In the genomic region with DNA sequence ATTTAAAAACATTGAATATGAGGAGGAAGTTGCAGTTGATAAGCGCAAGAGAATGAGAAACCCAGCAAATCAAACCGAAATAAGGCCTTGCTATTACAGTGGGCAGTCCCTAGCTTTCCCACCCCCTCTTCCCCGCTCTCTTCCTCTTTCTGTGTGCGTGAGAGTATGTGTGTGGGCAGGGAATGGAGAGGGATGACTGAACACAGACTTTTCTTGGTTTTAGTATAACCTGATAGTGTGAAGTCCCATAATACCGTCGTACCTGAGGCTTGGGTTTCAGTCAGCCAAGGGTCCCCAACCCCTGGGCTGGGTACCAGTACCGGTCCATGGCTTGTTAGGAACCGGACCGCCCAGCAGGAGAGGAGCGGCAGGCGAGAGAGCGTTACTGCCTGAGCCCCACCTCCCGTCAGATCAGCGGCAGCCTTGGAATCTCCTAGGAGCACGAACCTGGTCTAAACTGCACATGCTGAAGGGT, we compare ENCODE assay signal across 11 cellular contexts.
DNase-seq lines count a peak whose midpoint lies in the region; ATAC-seq and TF ChIP-seq lines count a peak whose summit lies in the region.
"Had no signal": no experiment of that assay in that cellular context is flagged by ENCODE, and none has a peak within 500 bp of the region (broad histone marks: within the 10 kb centered on the region; RNA-seq: fewer than 3 reads in every experiment).

No MANE protein-coding gene starts in this region.

- no TSS peak for BruUV-seq in A673 (replicated peaks; lab: Mats Ljungman, UMichigan)

- H3K4me3 ChIP-seq in A673 (ENCODE audit: low read depth, low read length, poor library complexity, severe bottlenecking) = no peak overlapping the region
- H3K4me3 ChIP-seq: heart left ventricle had no signal

- intact Hi-C loops in A673 (cut with micrococcal nuclease; ENCODE audit: unreplicated experiment) = no loop called here

- no peak overlapping the region for H3K4me3 Mint-ChIP-seq in activated naive CD4-positive, alpha-beta T cell treated with anti-CD3 and anti-CD28 coated beads, Interleukin-2, amount 50 U/mL, for 24 hours
- H3K4me3 Mint-ChIP-seq in activated T-cell treated with anti-CD3 and anti-CD28 coated beads, Interleukin-2, amount 50 U/mL, for 4 hours = no peak overlapping the region
- peak overlapping the region; percentile 40 for H3K4me3 Mint-ChIP-seq in stimulated activated effector memory CD8-positive, alpha-beta T cell treated with anti-CD3 and anti-CD28 coated beads, Interleukin-12 subunit alpha, Interleukin-12 subunit beta, amount 100 ng/mL, for 72 hours

- no peaks in the 10 kb centered on the region for H3K4me1 ChIP-seq in A673 (ENCODE audit: insufficient read depth, low read length, poor library complexity, severe bottlenecking)
- H3K4me1 ChIP-seq: BE2C had no signal

- no peaks in the 10 kb centered on the region for H3K27me3 Mint-ChIP-seq in activated naive CD4-positive, alpha-beta T cell treated with anti-CD3 and anti-CD28 coated beads, Interleukin-2, amount 50 U/mL, for 24 hours
- no peaks in the 10 kb centered on the region for H3K27me3 Mint-ChIP-seq in activated T-cell treated with anti-CD3 and anti-CD28 coated beads, Interleukin-2, amount 50 U/mL, for 4 hours (ENCODE audit: low read depth)

- H3K27ac Mint-ChIP-seq in activated naive CD4-positive, alpha-beta T cell treated with anti-CD3 and anti-CD28 coated beads, Interleukin-2, amount 50 U/mL, for 24 hours = peak overlapping the region; percentile 65
- peak overlapping the region; percentile 94 for H3K27ac Mint-ChIP-seq in stimulated activated effector memory CD8-positive, alpha-beta T cell treated with anti-CD3 and anti-CD28 coated beads, Interleukin-12 subunit alpha, Interleukin-12 subunit beta, amount 100 ng/mL, for 72 hours

- H3K9me3 ChIP-seq in A673 (ENCODE audit: low read depth, low read length, poor library complexity, severe bottlenecking) = no peaks in the 10 kb centered on the region
- H3K9me3 ChIP-seq: BE2C, heart left ventricle had no signal

- H3K9me3 Mint-ChIP-seq in activated naive CD4-positive, alpha-beta T cell treated with anti-CD3 and anti-CD28 coated beads, Interleukin-2, amount 50 U/mL, for 24 hours = no peaks in the 10 kb centered on the region
- H3K9me3 Mint-ChIP-seq in activated T-cell treated with anti-CD3 and anti-CD28 coated beads, Interleukin-2, amount 50 U/mL, for 4 hours = no peaks in the 10 kb centered on the region
- no peaks in the 10 kb centered on the region for H3K9me3 Mint-ChIP-seq in stimulated activated effector memory CD8-positive, alpha-beta T cell treated with anti-CD3 and anti-CD28 coated beads, Interleukin-12 subunit alpha, Interleukin-12 subunit beta, amount 100 ng/mL, for 72 hours

- ATAC-seq in HG02763 (IDR thresholded peaks at IDR 0.05; ENCODE audit: unreplicated experiment) = peak; percentile 66
- ATAC-seq in activated T-cell treated with anti-CD3 and anti-CD28 coated beads, Interleukin-2, amount 50 U/mL, for 4 hours = peak; percentile 68
- ATAC-seq in stimulated activated effector memory CD8-positive, alpha-beta T cell treated with anti-CD3 and anti-CD28 coated beads, Interleukin-12 subunit alpha, Interleukin-12 subunit beta, amount 100 ng/mL, for 72 hours = peak; percentile 84
- ATAC-seq: heart left ventricle had no signal

- CTCF ChIA-PET in A673 (lab: Charles Lee) = no interaction called here

- POLR2A ChIA-PET in A673 (lab: Charles Lee; ENCODE audit: low non-redundant PET) = interaction anchor here (0.5 kb wide), 1 partner anchor 315 kb away, joined by 3 read pairs; no protein-coding TSS in a partner anchor

- TF ChIP-seq CTCF in GM10266 (IDR thresholded peaks at IDR 0.05; ENCODE audit: control insufficient read depth, insufficient read depth, low read depth, missing control alignments) (no peak), A673 (conservative IDR thresholded peaks at IDR 0.05; ENCODE audit: low read depth, low read length) (no peak)

- no peak overlapping the region for H3K27ac ChIP-seq in A673 (ENCODE audit: low read depth, low read length, poor library complexity, severe bottlenecking)
- H3K27ac ChIP-seq: heart left ventricle had no signal

- H3K36me3 Mint-ChIP-seq in activated naive CD4-positive, alpha-beta T cell treated with anti-CD3 and anti-CD28 coated beads, Interleukin-2, amount 50 U/mL, for 24 hours = peaks cover 19% of the 10 kb centered on the region
- peaks cover 62% of the 10 kb centered on the region for H3K36me3 Mint-ChIP-seq in activated T-cell treated with anti-CD3 and anti-CD28 coated beads, Interleukin-2, amount 50 U/mL, for 4 hours (ENCODE audit: insufficient read depth)
- no peaks in the 10 kb centered on the region for H3K36me3 Mint-ChIP-seq in stimulated activated effector memory CD8-positive, alpha-beta T cell treated with anti-CD3 and anti-CD28 coated beads, Interleukin-12 subunit alpha, Interleukin-12 subunit beta, amount 100 ng/mL, for 72 hours

- H3K36me3 ChIP-seq in A673 (ENCODE audit: insufficient read depth, low read length, poor library complexity, severe bottlenecking) = no peaks in the 10 kb centered on the region
- H3K36me3 ChIP-seq: BE2C had no signal

- no peak for DNase-seq in activated naive CD4-positive, alpha-beta T cell (lab: John Stamatoyannopoulos, UW)
- no peak for DNase-seq in activated T-cell treated with anti-CD3 and anti-CD28 coated beads, Interleukin-2, amount 50 U/mL, for 4 hours
- no peak for DNase-seq in stimulated activated effector memory CD8-positive, alpha-beta T cell treated with anti-CD3 and anti-CD28 coated beads, Interleukin-12 subunit alpha, Interleukin-12 subunit beta, amount 100 ng/mL, for 72 hours (ENCODE audit: low spot score in 2 of 2)
- no peak for DNase-seq in medulla oblongata (ENCODE audit: extremely low spot score)
- DNase-seq in GM10266 (ENCODE audit: extremely low spot score) = no peak
- DNase-seq in A673 (ENCODE audit: low spot score) = no peak
- DNase-seq: BE2C, heart left ventricle, NCI-H748 treated with DMSO at 0.1 percent for 48 hours had no signal

- H3K27me3 ChIP-seq in A673 (replicated peaks; ENCODE audit: insufficient read depth, low read depth, low read length, poor library complexity) = peaks cover 56% of the 10 kb centered on the region
- H3K27me3 ChIP-seq: heart left ventricle had no signal

- peaks cover 44% of the 10 kb centered on the region for H3K4me1 Mint-ChIP-seq in activated naive CD4-positive, alpha-beta T cell treated with anti-CD3 and anti-CD28 coated beads, Interleukin-2, amount 50 U/mL, for 24 hours
- peaks cover 56% of the 10 kb centered on the region for H3K4me1 Mint-ChIP-seq in activated T-cell treated with anti-CD3 and anti-CD28 coated beads, Interleukin-2, amount 50 U/mL, for 4 hours (ENCODE audit: low read depth)
- peaks cover 79% of the 10 kb centered on the region for H3K4me1 Mint-ChIP-seq in stimulated activated effector memory CD8-positive, alpha-beta T cell treated with anti-CD3 and anti-CD28 coated beads, Interleukin-12 subunit alpha, Interleukin-12 subunit beta, amount 100 ng/mL, for 72 hours
